In the genomic region with DNA sequence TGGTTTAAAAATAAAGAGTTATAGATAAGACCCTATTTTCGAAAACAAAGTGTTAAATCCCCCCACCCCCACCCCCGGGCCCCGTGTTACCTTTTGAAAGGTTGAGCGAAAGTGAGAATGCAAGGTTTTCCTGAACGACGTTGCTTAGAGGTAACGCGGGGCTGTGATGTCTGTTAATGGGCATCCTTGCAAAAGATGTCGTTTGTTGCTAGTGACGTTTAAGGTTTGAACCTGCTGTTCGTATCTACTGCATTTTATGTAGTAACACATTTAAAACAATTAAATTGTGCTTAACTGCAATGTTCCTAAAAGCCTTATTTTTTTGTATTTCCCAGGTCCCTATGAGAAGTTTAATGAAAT, we compare ENCODE assay signal across 8 cellular contexts. TPM values are rescaled to one million over a fixed set of nuclear protein-coding genes. Genes with fewer than 3 reads are reported as not detected.
DNase-seq lines count a peak whose midpoint lies in the region; ATAC-seq, FAIRE-seq and TF ChIP-seq lines count a peak whose summit lies in the region.

No MANE protein-coding gene starts in this region.

- TF ChIP-seq RAD21 in GM12878 (IDR thresholded peaks at IDR 0.05; ENCODE audit: insufficient read depth, low read depth, low read length) = no peak

- TF ChIP-seq POLR2A in GM12878 (IDR thresholded peaks at IDR 0.05; ENCODE audit: low read depth, low read length) (no peak), lower leg skin (IDR thresholded peaks at IDR 0.05) (no peak), stomach (IDR thresholded peaks at IDR 0.05) (no peak)

- H3K27ac ChIP-seq in GM12878 (ENCODE audit: control insufficient read depth, insufficient read depth) (peak overlapping the region; percentile 81), stomach (peak overlapping the region in 4 of 5 donors; percentile 91 to 99 (median 96))

- peaks cover 14% of the 10 kb centered on the region for H3K4me1 ChIP-seq in GM12878 (ENCODE audit: control insufficient read depth, insufficient read depth, low read length)
- H3K4me1 ChIP-seq in stomach = peaks cover 33 to 63% (median 46%) of the 10 kb centered on the region in 4 donors

- no peak overlapping the region for H2AFZ ChIP-seq in GM12878 (ENCODE audit: control insufficient read depth, low read depth, low read length)

- peaks cover 65% of the 10 kb centered on the region for H3K79me2 ChIP-seq in GM12878 (ENCODE audit: control insufficient read depth, insufficient read depth, low read length)

- intact Hi-C loops in GM12878 (cut with micrococcal nuclease; ENCODE audit: unreplicated experiment) = loop anchor here (10.0 kb wide), 1 partner anchor 396 kb away; no protein-coding TSS in a partner anchor
- intact Hi-C loops in lower leg skin (cut with DNase I; ENCODE audit: low total_unique reads) = no loop called here
- intact Hi-C loops in stomach (cut with DNase I; ENCODE audit: low total_unique reads) = no loop called here

- peaks cover 0 to 4% of the 10 kb centered on the region in 2 experiments; a peak in 3 of 4 replicates for H3K36me3 ChIP-seq in GM12878 (ENCODE audit: control insufficient read depth in 2 of 2, insufficient read depth in 2 of 2, low read length in 1 of 2)
- peaks cover 0 to 7% (median 0%) of the 10 kb centered on the region in 4 donors for H3K36me3 ChIP-seq in stomach

- ATAC-seq in GM12878 = peak; percentile 20; the same call in 2 of the 3 replicates
- no peak for ATAC-seq in GM21576 (IDR thresholded peaks at IDR 0.05; ENCODE audit: unreplicated experiment)
- no peak for ATAC-seq in GM21786 (IDR thresholded peaks at IDR 0.05; ENCODE audit: unreplicated experiment)

- H3K4me3 ChIP-seq in GM12878 (peak overlapping the region; percentile 98), lower leg skin (ENCODE audit: low read depth, poor library complexity, severe bottlenecking) (peak overlapping the region; percentile 80), stomach (peak overlapping the region; percentile 84 to 93 (median 88))

- H4K20me1 ChIP-seq in GM12878 (ENCODE audit: control insufficient read depth, insufficient read depth) = no peaks in the 10 kb centered on the region; the same call in 1 of the 2 replicates

- POLR2A ChIA-PET in GM12878 (lab: Charles Lee) = interaction anchor here (0.6 kb wide), 1 partner anchor 27 kb away, joined by 3 read pairs; no protein-coding TSS in a partner anchor

- BruUV-seq in GM12878 (replicated peaks; lab: Mats Ljungman, UMichigan) = no TSS peak

- CTCF ChIA-PET in GM12878 (lab: Yijun Ruan, JAX) = interaction anchor here (1.7 to 7.2 kb wide), 3 partner anchors 9 to 84 kb away, joined by 5 to 70 read pairs (median 31); no protein-coding TSS in a partner anchor

- H3K9me3 ChIP-seq in GM12878 (replicated peaks; ENCODE audit: control insufficient read depth, insufficient read depth, low read length) (no peaks in the 10 kb centered on the region; the same call in 2 of the 3 replicates), stomach (no peaks in the 10 kb centered on the region)

- DNase-seq in NCI-H2029 (lab: John Stamatoyannopoulos, UW) (peak; percentile 14), NCI-H2029 treated with DMSO at 0.1 percent for 48 hours (lab: John Stamatoyannopoulos, UW) (no peak), NCI-H526 (lab: John Stamatoyannopoulos, UW) (peak; percentile 10 to 40), GM12878 (ENCODE audit: low read depth, low spot score) (no peak), lower leg skin (ENCODE audit: low spot score in 2 of 2) (no peak), stomach (no peak)

- TF ChIP-seq CTCF in GM12878 (IDR thresholded peaks at IDR 0.05 in 2 of 3, conservative IDR thresholded peaks at IDR 0.05 in 1 of 3; ENCODE audit: control insufficient read depth in 2 of 3, extremely low read depth in 1 of 3, insufficient read depth in 1 of 3, low read depth in 3 of 3, low read length in 3 of 3) (no peak), lower leg skin (IDR thresholded peaks at IDR 0.05) (no peak), stomach (IDR thresholded peaks at IDR 0.05) (no peak)

- H3K9ac ChIP-seq in GM12878 (ENCODE audit: control insufficient read depth, insufficient read depth, low read length) = peak overlapping the region; percentile 89

- no peak for TF ChIP-seq EP300 in GM12878 (IDR thresholded peaks at IDR 0.05; ENCODE audit: borderline replicate concordance in 1 of 2, control insufficient read depth in 1 of 2, low read depth in 2 of 2, low read length in 2 of 2)
- no peak for TF ChIP-seq EP300 in stomach (IDR thresholded peaks at IDR 0.05)

- SMC1A ChIA-PET in GM12878 (lab: Charles Lee; ENCODE audit: uncharacterized antibody, unreplicated experiment) = no interaction called here

- 2% methylated on average over 11 of the region's 11 CpGs for WGBS in GM12878 (ENCODE audit: insufficient coverage, insufficient replicate concordance, low lambda C conversion rate, missing lambda C conversion rate)
- WGBS in lower leg skin, 2 donors = 2 to 3% methylated on average over 11 of the region's 11 CpGs
- WGBS in stomach, 5 donors = 0 to 1% (median 1%) methylated on average over 11 of the region's 11 CpGs

- peak; percentile 18 for FAIRE-seq in GM12878 (lab: Jason Lieb, UNC)

- RAD21 ChIA-PET in GM12878 (lab: Charles Lee; ENCODE audit: unreplicated experiment) = no interaction called here

- peak overlapping the region; percentile 72 for H3K4me2 ChIP-seq in GM12878 (ENCODE audit: control insufficient read depth, insufficient read depth)

- in situ Hi-C loops in GM12878 (cut with MboI) = no loop called here

- H3K27me3 ChIP-seq in GM12878 (replicated peaks in 1 of 2; ENCODE audit: control insufficient read depth in 2 of 2, insufficient read depth in 2 of 2, low read length in 1 of 2) (no peaks in the 10 kb centered on the region), stomach (no peaks in the 10 kb centered on the region)

TF ChIP-seq in GM12878, 131 proteins besides CTCF, POLR2A, EP300 and RAD21 (continues in another document):
- no peak for TF ChIP-seq CEBPB (IDR thresholded peaks at IDR 0.05; ENCODE audit: borderline replicate concordance in 1 of 2, low read depth in 2 of 2, low read length in 2 of 2)
- TF ChIP-seq CREM (IDR thresholded peaks at IDR 0.05; ENCODE audit: low read depth) = peak; percentile 31; the same call in 1 of the 2 replicates
- no peak for TF ChIP-seq LARP7 (IDR thresholded peaks at IDR 0.05)
- TF ChIP-seq, protein P1, sequence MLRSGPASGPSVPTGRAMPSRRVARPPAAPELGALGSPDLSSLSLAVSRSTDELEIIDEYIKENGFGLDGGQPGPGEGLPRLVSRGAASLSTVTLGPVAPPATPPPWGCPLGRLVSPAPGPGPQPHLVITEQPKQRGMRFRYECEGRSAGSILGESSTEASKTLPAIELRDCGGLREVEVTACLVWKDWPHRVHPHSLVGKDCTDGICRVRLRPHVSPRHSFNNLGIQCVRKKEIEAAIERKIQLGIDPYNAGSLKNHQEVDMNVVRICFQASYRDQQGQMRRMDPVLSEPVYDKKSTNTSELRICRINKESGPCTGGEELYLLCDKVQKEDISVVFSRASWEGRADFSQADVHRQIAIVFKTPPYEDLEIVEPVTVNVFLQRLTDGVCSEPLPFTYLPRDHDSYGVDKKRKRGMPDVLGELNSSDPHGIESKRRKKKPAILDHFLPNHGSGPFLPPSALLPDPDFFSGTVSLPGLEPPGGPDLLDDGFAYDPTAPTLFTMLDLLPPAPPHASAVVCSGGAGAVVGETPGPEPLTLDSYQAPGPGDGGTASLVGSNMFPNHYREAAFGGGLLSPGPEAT (IDR thresholded peaks at IDR 0.05; ENCODE audit: low read depth) = no peak
- TF ChIP-seq, protein P2, sequence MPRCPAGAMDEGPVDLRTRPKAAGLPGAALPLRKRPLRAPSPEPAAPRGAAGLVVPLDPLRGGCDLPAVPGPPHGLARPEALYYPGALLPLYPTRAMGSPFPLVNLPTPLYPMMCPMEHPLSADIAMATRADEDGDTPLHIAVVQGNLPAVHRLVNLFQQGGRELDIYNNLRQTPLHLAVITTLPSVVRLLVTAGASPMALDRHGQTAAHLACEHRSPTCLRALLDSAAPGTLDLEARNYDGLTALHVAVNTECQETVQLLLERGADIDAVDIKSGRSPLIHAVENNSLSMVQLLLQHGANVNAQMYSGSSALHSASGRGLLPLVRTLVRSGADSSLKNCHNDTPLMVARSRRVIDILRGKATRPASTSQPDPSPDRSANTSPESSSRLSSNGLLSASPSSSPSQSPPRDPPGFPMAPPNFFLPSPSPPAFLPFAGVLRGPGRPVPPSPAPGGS (IDR thresholded peaks at IDR 0.05; ENCODE audit: borderline replicate concordance, insufficient read depth, low read depth, low read length, poor library complexity, severe bottlenecking) = no peak
- no peak for TF ChIP-seq MYC (IDR thresholded peaks at IDR 0.05; ENCODE audit: insufficient read depth, insufficient read length, insufficient replicate concordance, low read length, severe bottlenecking)
- no peak for TF ChIP-seq GATAD2B (conservative IDR thresholded peaks at IDR 0.05; ENCODE audit: low read depth)

RNA-seq across cellular contexts. Expression of a gene that starts 1.2 kb away (rescaled TPM):
- total RNA-seq in GM12878 (2013; cell fraction: nucleolus; rRNA removed) = 337 TPM in 2 replicates
- total RNA-seq in GM12878 (2014; rRNA removed) = 40.9 and 44.8 TPM in 2 replicates
- total RNA-seq in GM12878 (2014; rRNA removed; fragmentation: Illumina TruSeq; extraction: Trizol) = 71.1 and 75.7 TPM in 2 replicates
- 100 and 103 TPM in 2 replicates for total RNA-seq in GM12878 (2021)
- polyA plus RNA-seq in GM12878 (2011; ENCODE audit: low read depth) = 45.7 TPM
- polyA plus RNA-seq in GM12878 (2011; rRNA removed) = 72.7 and 82.5 TPM in 2 replicates
- 39.3 and 58.3 TPM in 2 replicates for polyA plus RNA-seq in GM12878 (2011; cell fraction: cytosol; rRNA removed)
- 98.8 and 103 TPM in 2 replicates for polyA plus RNA-seq in GM12878 (2011; cell fraction: nucleus; rRNA removed)
- polyA plus RNA-seq in GM12878 (2012) = 51.7 and 120 TPM in 2 replicates
- 65.0 and 71.3 TPM in 2 replicates for polyA plus RNA-seq in GM12878 (2014; fragmentation: Illumina TruSeq; extraction: Trizol)
- 10 to 100 TPM; 45.9 to 49.2 TPM for polyA plus RNA-seq in GM12878 (2014; fragmentation: Nextera tagmentation; extraction: Ambion mirVana)
- polyA plus RNA-seq in GM12878 (2014; rRNA removed) = 118 and 132 TPM in 2 replicates
- polyA plus RNA-seq in GM12878 (2016; fragmentation: Nextera tagmentation; extraction: Ambion mirVana) = 100 to 1,000 TPM; 145 to 150 TPM
- polyA minus RNA-seq in GM12878 (2011; rRNA and poly(A)+ RNA removed) = 73.1 and 84.5 TPM in 2 replicates
- polyA minus RNA-seq in GM12878 (2011; cell fraction: cytosol; rRNA and poly(A)+ RNA removed) = 36.5 and 38.0 TPM in 2 replicates
- polyA minus RNA-seq in GM12878 (2011; cell fraction: nucleus; rRNA and poly(A)+ RNA removed) = 60.3 and 101 TPM in 2 replicates
- 10 to 100 TPM; 17.0 to 29.5 (median 20.2) TPM for total RNA-seq in lower leg skin
- 100 to 1,000 TPM in 1 of 5 donors, 10 to 100 TPM in 4; 40.6 to 113 (median 53.7) TPM for total RNA-seq in stomach
- 10 to 100 TPM; 14.9 to 19.2 (median 16.4) TPM for polyA plus RNA-seq in stomach

Comparison
In these comparisons a context has a peak if more than half of its experiments do, and no peak if none do; other contexts are left out.
1. DNase-seq: peak in NCI-H2029 (single experiment) and NCI-H526 (2 of 2); none in NCI-H2029 treated with DMSO at 0.1 percent for 48 hours (single experiment), GM12878 (single experiment), lower leg skin (0 of 2) and stomach (single experiment).
2. Peak in every context shown above with its lines, with median percentiles within 50 percentile points of each other: H3K4me3 ChIP-seq.